In genomic region chr19:45159971-45160324, GRCh38 we compare ENCODE assay signal across 1 cellular context.
TF ChIP-seq lines count a peak whose summit lies in the region.

No MANE protein-coding gene starts in this region.

TF ChIP-seq in HepG2, 621 proteins besides CTCF, POLR2A, EP300 and RAD21:
- 0 out of 2 replicates have a peak, but pooled peaks have one; percentile 5 for TF ChIP-seq HNF4A (CRISPR knock-in tag; IDR thresholded peaks at IDR 0.05)
- TF ChIP-seq HNRNPL (IDR thresholded peaks at IDR 0.05; ENCODE audit: low read depth, low read length), result peak; percentile 84
- TF ChIP-seq HOMEZ (CRISPR knock-in tag; IDR thresholded peaks at IDR 0.05; ENCODE audit: low read depth), result no peak
- TF ChIP-seq ZNF563 (CRISPR knock-in tag; IDR thresholded peaks at IDR 0.05), result no peak
- no peak for TF ChIP-seq JDP2 (CRISPR knock-in tag; IDR thresholded peaks at IDR 0.05; ENCODE audit: borderline replicate concordance)
- no peak for TF ChIP-seq RARA (CRISPR knock-in tag; IDR thresholded peaks at IDR 0.05)
- no peak for TF ChIP-seq ZNF574 (CRISPR knock-in tag; IDR thresholded peaks at IDR 0.05)
- TF ChIP-seq JUND (CRISPR knock-in tag; IDR thresholded peaks at IDR 0.05), result no peak
- no peak for TF ChIP-seq FIP1L1 (IDR thresholded peaks at IDR 0.05; ENCODE audit: borderline replicate concordance, insufficient read depth, low read depth, low read length)
- TF ChIP-seq PRDM15 (CRISPR knock-in tag; IDR thresholded peaks at IDR 0.05), result no peak
- peak; percentile 74; the same call in 1 of the 2 replicates for TF ChIP-seq HIC2 (CRISPR knock-in tag; IDR thresholded peaks at IDR 0.05; ENCODE audit: low read depth)
- TF ChIP-seq ZBTB25 (CRISPR knock-in tag; IDR thresholded peaks at IDR 0.05), result no peak
- 0 out of 2 replicates have a peak, but pooled peaks have one; percentile 16 for TF ChIP-seq HNF1B (CRISPR knock-in tag; IDR thresholded peaks at IDR 0.05)
